ENCODE assay signal across 22 cellular contexts in genomic region chr11:83168756-83169155, GRCh38. TPM values are rescaled to one million over a fixed set of nuclear protein-coding genes. Genes with fewer than 3 reads are reported as not detected.
DNase-seq lines count a peak whose midpoint lies in the region; ATAC-seq, FAIRE-seq and TF ChIP-seq lines count a peak whose summit lies in the region.
"Had no signal": no experiment of that assay in that cellular context is flagged by ENCODE, and none has a peak within 500 bp of the region (broad histone marks: within the 10 kb centered on the region; RNA-seq: fewer than 3 reads in every experiment).

No MANE protein-coding gene starts in this region.

- no peak overlapping the region for H3K27ac ChIP-seq in neural cell (ENCODE audit: low read length)
- H3K27ac ChIP-seq: A549, brain microvascular endothelial cell, parathyroid adenoma, vagina had no signal

- H3K4me3 ChIP-seq in neural cell (ENCODE audit: low read length): no peak overlapping the region
- H3K4me3 ChIP-seq: A549, lung, vagina had no signal

- DNase-seq in activated T-cell treated with anti-CD3 and anti-CD28 coated beads, Interleukin-2, amount 50 U/mL, for 24 hours: no peak
- no peak for DNase-seq in activated T-cell treated with anti-CD3 and anti-CD28 coated beads, Interleukin-2, amount 50 U/mL, for 48 hours
- DNase-seq in GM12891 (ENCODE audit: insufficient read length, low spot score) (no peak), HEK293T (ENCODE audit: extremely low spot score) (no peak), COLO668 (lab: John Stamatoyannopoulos, UW; ENCODE audit: unreplicated experiment) (no peak), urothelium cell line (ENCODE audit: low spot score) (no peak)
- DNase-seq: activated naive CD8-positive, alpha-beta T cell treated with anti-CD3 and anti-CD28 coated beads, Interleukin-2, amount 10 ng/mL, durations not matched to agents 7 days and 5 days; brain microvascular endothelial cell; DMS79 treated with DMSO at 0.1 percent for 48 hours; KG1; NCI-H1048; NCI-H1930; stimulated activated CD4-positive, alpha-beta T cell treated with anti-CD3 and anti-CD28 coated beads, Interleukin-2, amount 100 ng/mL, for 24 hours had no signal

- H3K9me2 ChIP-seq in neural cell (ENCODE audit: insufficient read depth, low read length): no peaks in the 10 kb centered on the region

- H2AFZ ChIP-seq in neural cell (ENCODE audit: low read depth, low read length): no peak overlapping the region
- H2AFZ ChIP-seq: parathyroid adenoma had no signal

- H3K79me2 ChIP-seq in neural cell (replicated peaks; ENCODE audit: insufficient read depth, low read length): peaks cover 54% of the 10 kb centered on the region

- H3K36me3 ChIP-seq in neural cell (ENCODE audit: insufficient read depth, low read length): peaks cover 21% of the 10 kb centered on the region

- POLR2A ChIA-PET in HEK293T (lab: Yijun Ruan, JAX): no interaction called here

- H3K9me3 ChIP-seq in neural cell (ENCODE audit: low read length): no peaks in the 10 kb centered on the region
- H3K9me3 ChIP-seq: A549, vagina had no signal

- peaks cover 83% of the 10 kb centered on the region for H3K4me1 Mint-ChIP-seq in activated T-cell treated with anti-CD3 and anti-CD28 coated beads, Interleukin-2, amount 50 U/mL, for 24 hours (ENCODE audit: low read depth)
- H3K4me1 Mint-ChIP-seq in activated T-helper 17 cell treated with anti-CD3 and anti-CD28 coated beads, Interleukin-2, amount 50 U/mL, for 72 hours: peaks cover 42% of the 10 kb centered on the region

- no peak for TF ChIP-seq EP300 in neural cell (conservative IDR thresholded peaks at IDR 0.05; ENCODE audit: poor library complexity, severe bottlenecking)

- no peak for ATAC-seq in activated T-helper 17 cell treated with anti-CD3 and anti-CD28 coated beads, Interleukin-2, amount 50 U/mL, for 72 hours (replicated peaks)
- ATAC-seq: A549 had no signal

- TF ChIP-seq RAD21 in neural cell (conservative IDR thresholded peaks at IDR 0.05): no peak

- H3K27me3 ChIP-seq in neural cell (ENCODE audit: insufficient read depth, low read depth, low read length): no peaks in the 10 kb centered on the region
- H3K27me3 ChIP-seq: brain microvascular endothelial cell, vagina had no signal

- peaks cover 94% of the 10 kb centered on the region for H3K36me3 Mint-ChIP-seq in activated T-cell treated with anti-CD3 and anti-CD28 coated beads, Interleukin-2, amount 50 U/mL, for 24 hours (ENCODE audit: low read depth)
- H3K36me3 Mint-ChIP-seq in activated T-helper 17 cell treated with anti-CD3 and anti-CD28 coated beads, Interleukin-2, amount 50 U/mL, for 72 hours (ENCODE audit: low read depth): peaks cover 100% of the 10 kb centered on the region

- H3K9ac ChIP-seq in neural cell (ENCODE audit: low read length): no peak overlapping the region
- H3K9ac ChIP-seq: parathyroid adenoma had no signal

- FAIRE-seq in GM12891 (lab: Jason Lieb, UNC) (peak; percentile 38), urothelium cell line (lab: Jason Lieb, UNC) (no peak)
- FAIRE-seq: A549, endothelial cell of umbilical vein, GM18507, keratinocyte had no signal

- no peaks in the 10 kb centered on the region for H3K27me3 Mint-ChIP-seq in activated T-cell treated with anti-CD3 and anti-CD28 coated beads, Interleukin-2, amount 50 U/mL, for 24 hours
- H3K27me3 Mint-ChIP-seq in activated T-helper 17 cell treated with anti-CD3 and anti-CD28 coated beads, Interleukin-2, amount 50 U/mL, for 72 hours: no peaks in the 10 kb centered on the region
- H3K27me3 Mint-ChIP-seq: activated naive CD8-positive, alpha-beta T cell treated with anti-CD3 and anti-CD28 coated beads, Interleukin-2, amount 10 ng/mL, durations not matched to agents 7 days and 5 days had no signal

- no peak overlapping the region for H3K4me2 ChIP-seq in neural cell (ENCODE audit: low read length)
- H3K4me2 ChIP-seq: A549 had no signal

- peaks cover 4% of the 10 kb centered on the region for H4K20me1 ChIP-seq in neural cell (ENCODE audit: insufficient read depth)

- peak overlapping the region; percentile 44 for H3K27ac Mint-ChIP-seq in activated T-cell treated with anti-CD3 and anti-CD28 coated beads, Interleukin-2, amount 50 U/mL, for 24 hours
- no peak overlapping the region for H3K27ac Mint-ChIP-seq in activated T-helper 17 cell treated with anti-CD3 and anti-CD28 coated beads, Interleukin-2, amount 50 U/mL, for 72 hours
- H3K27ac Mint-ChIP-seq: activated naive CD8-positive, alpha-beta T cell treated with anti-CD3 and anti-CD28 coated beads, Interleukin-2, amount 10 ng/mL, durations not matched to agents 7 days and 5 days had no signal

- no peak for TF ChIP-seq CTCF in neural cell (IDR thresholded peaks at IDR 0.05; ENCODE audit: poor library complexity, severe bottlenecking)

- no peaks in the 10 kb centered on the region for H3F3A ChIP-seq in neural cell (ENCODE audit: insufficient read depth, low read length, poor library complexity, severe bottlenecking)

- H3K9me3 Mint-ChIP-seq in activated T-cell treated with anti-CD3 and anti-CD28 coated beads, Interleukin-2, amount 50 U/mL, for 24 hours: no peaks in the 10 kb centered on the region
- no peaks in the 10 kb centered on the region for H3K9me3 Mint-ChIP-seq in activated T-helper 17 cell treated with anti-CD3 and anti-CD28 coated beads, Interleukin-2, amount 50 U/mL, for 72 hours
- H3K9me3 Mint-ChIP-seq: activated naive CD8-positive, alpha-beta T cell treated with anti-CD3 and anti-CD28 coated beads, Interleukin-2, amount 10 ng/mL, durations not matched to agents 7 days and 5 days had no signal

- H3K4me3 Mint-ChIP-seq in activated T-cell treated with anti-CD3 and anti-CD28 coated beads, Interleukin-2, amount 50 U/mL, for 24 hours: peak overlapping the region; percentile 10
- peak overlapping the region; percentile 71 for H3K4me3 Mint-ChIP-seq in activated T-helper 17 cell treated with anti-CD3 and anti-CD28 coated beads, Interleukin-2, amount 50 U/mL, for 72 hours

- TF ChIP-seq POLR2A in GM12891 (IDR thresholded peaks at IDR 0.05; ENCODE audit: low read depth, low read length): no peak; the same call in 1 of the 2 replicates

- CTCF ChIA-PET in HEK293T (lab: Yijun Ruan, JAX): no interaction called here

TF ChIP-seq in GM12891, 5 proteins besides CTCF, POLR2A, EP300 and RAD21:
- TF ChIP-seq POU2F2 (IDR thresholded peaks at IDR 0.05; ENCODE audit: low read depth, low read length) (no peak), POLR2AphosphoS5 (IDR thresholded peaks at IDR 0.05; ENCODE audit: low read depth, low read length) (peak; percentile 32; the same call in 1 of the 2 replicates)

TF ChIP-seq in neural cell, 6 proteins besides CTCF, POLR2A, EP300 and RAD21 (continues in another document):
- TF ChIP-seq POLR2AphosphoS5 (IDR thresholded peaks at IDR 0.05): peak; percentile 4

TF ChIP-seq in HEK293T, 16 proteins besides CTCF, POLR2A, EP300 and RAD21:
- no peak for TF ChIP-seq ZNF384 (IDR thresholded peaks at IDR 0.05)
- TF ChIP-seq ELF4 (IDR thresholded peaks at IDR 0.05): no peak
- no peak for TF ChIP-seq PKNOX1 (IDR thresholded peaks at IDR 0.05)
- TF ChIP-seq ARNT (IDR thresholded peaks at IDR 0.05): no peak
- TF ChIP-seq L3MBTL2 (conservative IDR thresholded peaks at IDR 0.05): no peak
- TF ChIP-seq FOXM1 (IDR thresholded peaks at IDR 0.05; ENCODE audit: borderline replicate concordance): no peak
- TF ChIP-seq CTBP1 (IDR thresholded peaks at IDR 0.05; ENCODE audit: borderline replicate concordance): no peak
- TF ChIP-seq HDGF (IDR thresholded peaks at IDR 0.05; ENCODE audit: borderline replicate concordance): no peak
- TF ChIP-seq NFRKB (IDR thresholded peaks at IDR 0.05): no peak
- no peak for TF ChIP-seq LEF1 (IDR thresholded peaks at IDR 0.05; ENCODE audit: borderline replicate concordance)
- TF ChIP-seq FOXK2 (IDR thresholded peaks at IDR 0.05): no peak
- no peak for TF ChIP-seq FOXA1 (IDR thresholded peaks at IDR 0.05)
- no peak for TF ChIP-seq SP1 (IDR thresholded peaks at IDR 0.05)
- TF ChIP-seq BHLHE40 (IDR thresholded peaks at IDR 0.05; ENCODE audit: borderline replicate concordance): no peak
- TF ChIP-seq SUZ12 (IDR thresholded peaks at IDR 0.05): no peak
- no peak for TF ChIP-seq TARDBP (IDR thresholded peaks at IDR 0.05)

RNA-seq across cellular contexts. Expression of gene PCF11, which starts 11.8 kb away (rescaled TPM):
- polyA plus RNA-seq in GM12891 (2012; ENCODE audit: low read depth, missing spikeins): 43.3 TPM
- total RNA-seq in activated T-helper 17 cell treated with anti-CD3 and anti-CD28 coated beads, Interleukin-2, amount 50 U/mL, for 72 hours: 10 to 100 TPM; 50.1 to 84.8 TPM
- polyA plus RNA-seq in neural cell: 81.7 and 82.4 TPM in 2 replicates
- polyA minus RNA-seq in neural cell: 141 and 171 TPM in 2 replicates

RNA-seq across cellular contexts. Expression of gene ANKRD42, which starts 24.8 kb away (rescaled TPM):
- polyA plus RNA-seq in GM12891 (2012; ENCODE audit: low read depth, missing spikeins): 2.5 TPM
- 1 to 10 TPM; 2.2 to 2.3 TPM for total RNA-seq in activated T-helper 17 cell treated with anti-CD3 and anti-CD28 coated beads, Interleukin-2, amount 50 U/mL, for 72 hours
- polyA plus RNA-seq in neural cell: 11.5 and 16.1 TPM in 2 replicates
- polyA minus RNA-seq in neural cell: 20.8 and 22.4 TPM in 2 replicates
